Comparison of ENCODE assay signal across 8 cellular contexts in the genomic region with DNA sequence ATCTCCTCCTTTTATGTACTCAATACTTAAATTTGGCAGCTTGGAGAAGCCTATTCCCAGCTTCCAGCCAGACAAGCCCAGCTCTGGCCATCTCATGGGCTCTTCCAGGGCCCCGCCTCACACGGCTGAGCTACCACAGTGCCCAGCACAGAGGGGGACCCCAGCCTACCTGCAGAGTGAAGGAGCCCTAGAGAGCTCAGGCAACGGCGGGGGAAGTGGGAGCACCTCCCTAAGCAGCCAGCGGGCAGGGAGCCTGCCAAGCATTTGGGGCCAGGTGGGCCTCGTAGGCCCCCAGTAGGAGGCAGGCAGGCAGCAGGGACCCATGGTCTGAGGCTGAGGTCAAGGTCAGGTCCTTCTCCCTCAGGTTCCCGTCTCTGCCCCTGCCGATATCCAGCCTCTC. TPM values are rescaled to one million over a fixed set of nuclear protein-coding genes. Genes with fewer than 3 reads are reported as not detected.
A peak's percentile ranks its signal among the peaks of the same experiment; 100 is the strongest.
DNase-seq lines count a peak whose midpoint lies in the region; ATAC-seq and TF ChIP-seq lines count a peak whose summit lies in the region.

No MANE protein-coding gene starts in this region.

- no peaks in the 10 kb centered on the region for H4K20me1 ChIP-seq in SU-DHL-6 (ENCODE audit: low read depth, low read length)

- H3K27ac Mint-ChIP-seq in Calu3 (ENCODE audit: unreplicated experiment), result no peak overlapping the region
- no peak overlapping the region for H3K27ac Mint-ChIP-seq in endothelial cell (ENCODE audit: unreplicated experiment)

- H3K4me3 Mint-ChIP-seq in Calu3 (ENCODE audit: low read depth, unreplicated experiment), result peak overlapping the region; percentile 44
- H3K4me3 Mint-ChIP-seq in endothelial cell (ENCODE audit: unreplicated experiment), result peak overlapping the region; percentile 10

- no peaks in the 10 kb centered on the region for H3K9me3 Mint-ChIP-seq in Calu3 (ENCODE audit: low read depth, unreplicated experiment)
- no peaks in the 10 kb centered on the region for H3K9me3 Mint-ChIP-seq in endothelial cell (ENCODE audit: unreplicated experiment)

- ATAC-seq in GM19397 (IDR thresholded peaks at IDR 0.05; ENCODE audit: unreplicated experiment) (no peak), HG03378 (IDR thresholded peaks at IDR 0.05; ENCODE audit: unreplicated experiment) (no peak)

- H3K27ac ChIP-seq in SU-DHL-6 (ENCODE audit: low read depth, low read length) (no peak overlapping the region), parathyroid adenoma (no peak overlapping the region)

- intact Hi-C loops in Calu3 (cut with micrococcal nuclease; ENCODE audit: unreplicated experiment), result no loop called here

- no peaks in the 10 kb centered on the region for H3K9me2 ChIP-seq in SU-DHL-6 (replicated peaks; ENCODE audit: insufficient read depth, low read length)

- TF ChIP-seq CTCF in Calu3 (IDR thresholded peaks at IDR 0.05; ENCODE audit: unreplicated experiment), result no peak
- TF ChIP-seq CTCF in SU-DHL-6 (IDR thresholded peaks at IDR 0.05; ENCODE audit: insufficient read depth, low read length, poor library complexity, severe bottlenecking), result no peak
- no peak for TF ChIP-seq CTCF in endothelial cell (IDR thresholded peaks at IDR 0.05; ENCODE audit: unreplicated experiment)
- no peak for TF ChIP-seq CTCF in parathyroid adenoma (IDR thresholded peaks at IDR 0.05)

- BruUV-seq in Calu3 (replicated peaks; lab: Mats Ljungman, UMichigan), result no TSS peak

- H3K79me2 ChIP-seq in SU-DHL-6 (ENCODE audit: insufficient read depth, low read length) (no peaks in the 10 kb centered on the region), parathyroid adenoma (no peaks in the 10 kb centered on the region)

- H3K27me3 Mint-ChIP-seq in Calu3 (ENCODE audit: unreplicated experiment) (peaks cover 89% of the 10 kb centered on the region), endothelial cell (ENCODE audit: unreplicated experiment) (peaks cover 10% of the 10 kb centered on the region)

- no peak overlapping the region for H3K9ac ChIP-seq in SU-DHL-6 (ENCODE audit: low read length)
- no peak overlapping the region for H3K9ac ChIP-seq in parathyroid adenoma

- CTCF ChIA-PET in Calu3 (lab: Charles Lee), result interaction anchor here (0.9 kb wide), 1 partner anchor 51 kb away, joined by 3 read pairs; a partner anchor contains a TSS

- peak overlapping the region; percentile 80 for H2AFZ ChIP-seq in SU-DHL-6 (ENCODE audit: low read depth, low read length, severe bottlenecking)
- H2AFZ ChIP-seq in parathyroid adenoma, result peak overlapping the region; percentile 90

- H3K36me3 Mint-ChIP-seq in Calu3 (ENCODE audit: insufficient read depth, unreplicated experiment), result no peaks in the 10 kb centered on the region
- H3K36me3 Mint-ChIP-seq in endothelial cell (ENCODE audit: low read depth, unreplicated experiment), result no peaks in the 10 kb centered on the region

- H3K4me2 ChIP-seq in SU-DHL-6 (ENCODE audit: low read depth, low read length, poor library complexity, severe bottlenecking) (no peak overlapping the region), parathyroid adenoma (ENCODE audit: low read length) (peak overlapping the region; percentile 71)

- H3F3A ChIP-seq in SU-DHL-6 (ENCODE audit: insufficient read depth), result no peaks in the 10 kb centered on the region

- H3K4me1 ChIP-seq in parathyroid adenoma, result peaks cover 7% of the 10 kb centered on the region

- H3K36me3 ChIP-seq in SU-DHL-6 (ENCODE audit: low read length), result no peaks in the 10 kb centered on the region
- H3K36me3 ChIP-seq in parathyroid adenoma (ENCODE audit: control insufficient read depth, insufficient read depth, low read length), result no peaks in the 10 kb centered on the region

- H3K4me1 Mint-ChIP-seq in Calu3 (ENCODE audit: low read depth, unreplicated experiment) (no peaks in the 10 kb centered on the region), endothelial cell (ENCODE audit: unreplicated experiment) (peaks cover 3% of the 10 kb centered on the region)

- no peaks in the 10 kb centered on the region for H3K9me3 ChIP-seq in SU-DHL-6 (ENCODE audit: insufficient read depth, low read length)
- no peaks in the 10 kb centered on the region for H3K9me3 ChIP-seq in parathyroid adenoma (ENCODE audit: control insufficient read depth, low read length)

- no peaks in the 10 kb centered on the region for H3K27me3 ChIP-seq in SU-DHL-6 (ENCODE audit: low read length)
- H3K27me3 ChIP-seq in parathyroid adenoma (ENCODE audit: control insufficient read depth, insufficient read depth, low read length), result no peaks in the 10 kb centered on the region

- H3K4me3 ChIP-seq in SU-DHL-6 (ENCODE audit: insufficient read depth, low read length, poor library complexity, severe bottlenecking) (no peak overlapping the region), parathyroid adenoma (ENCODE audit: low read depth, low read length) (no peak overlapping the region)

- DNase-seq in Calu3 (no peak), endothelial cell (ENCODE audit: low spot score) (no peak), ureter (ENCODE audit: low spot score) (no peak), RKO (ENCODE audit: low spot score) (no peak)

RNA-seq across cellular contexts. Expression of a gene that starts 29.1 kb away (rescaled TPM):
- total RNA-seq in Calu3 (2022) (2.3 and 4.1 TPM in 2 replicates), endothelial cell (ENCODE audit: unreplicated experiment) (5.4 TPM), ureter (67.4 TPM)

RNA-seq across cellular contexts. Expression of a gene that starts 45.3 kb away (rescaled TPM):
- 48.1 and 51.3 TPM in 2 replicates for total RNA-seq in Calu3 (2022)
- 55.4 TPM for total RNA-seq in endothelial cell (ENCODE audit: unreplicated experiment)
- 43.0 TPM for total RNA-seq in ureter

RNA-seq across cellular contexts. Expression of a gene that starts 50.6 kb away (rescaled TPM):
- 43.0 and 49.7 TPM in 2 replicates for total RNA-seq in Calu3 (2022)
- total RNA-seq in endothelial cell (ENCODE audit: unreplicated experiment), result 39.6 TPM
- total RNA-seq in ureter, result 33.9 TPM

Comparison
In these comparisons a context has a peak if more than half of its experiments do, and no peak if none do; other contexts are left out.
1. RNA of a gene that starts 29.1 kb away (total RNA-seq): 67.4 TPM in ureter (single experiment); 5.4 TPM in endothelial cell (single experiment) and 2.3 to 4.1 TPM in Calu3; every median in the first group is over 10 times any median in the second.